Comparison of ENCODE assay signal across 15 cellular contexts in the genomic region with DNA sequence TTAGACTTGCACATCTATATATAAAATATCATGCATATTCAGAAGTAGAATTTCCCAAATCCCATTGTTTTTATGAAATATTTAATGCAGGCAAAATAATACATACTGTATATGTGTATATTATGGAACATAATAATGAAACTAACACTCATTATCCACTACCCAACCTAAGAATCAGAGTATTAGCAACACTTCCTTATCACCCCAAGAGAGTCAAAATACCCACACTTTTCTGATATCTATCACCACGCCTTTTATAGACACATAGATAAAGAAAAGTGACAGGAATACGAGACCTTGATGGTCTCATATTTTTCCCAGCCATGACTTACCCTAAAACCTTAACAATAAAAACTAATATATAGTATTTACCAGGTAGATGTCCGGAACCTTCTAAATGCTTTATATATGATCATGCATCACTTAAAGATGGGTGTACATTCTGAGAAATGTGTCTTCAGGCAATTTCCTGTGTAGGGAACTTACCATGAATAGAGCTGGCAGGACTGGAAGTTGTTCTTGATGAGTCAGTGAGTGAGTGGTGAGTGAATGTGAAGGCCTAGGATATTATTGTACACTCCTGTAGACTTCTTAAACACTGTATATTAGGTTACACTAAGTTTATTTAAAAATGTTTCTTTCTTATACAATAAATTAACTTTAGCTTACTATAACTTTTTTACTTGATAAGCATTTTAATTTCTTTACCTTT. TPM values are rescaled to one million over a fixed set of nuclear protein-coding genes. Genes with fewer than 3 reads are reported as not detected.
DNase-seq lines count a peak whose midpoint lies in the region; ATAC-seq, FAIRE-seq and TF ChIP-seq lines count a peak whose summit lies in the region.
"Had no signal": no experiment of that assay in that cellular context is flagged by ENCODE, and none has a peak within 500 bp of the region (broad histone marks: within the 10 kb centered on the region; RNA-seq: fewer than 3 reads in every experiment).

No MANE protein-coding gene starts in this region.

- no peaks in the 10 kb centered on the region for H4K20me1 ChIP-seq in astrocyte (ENCODE audit: insufficient read depth, low read length)

- H3K9me3 Mint-ChIP-seq in astrocyte (ENCODE audit: unreplicated experiment), result peaks cover 3% of the 10 kb centered on the region
- H3K9me3 Mint-ChIP-seq in CD8-positive, alpha-beta T cell, result no peaks in the 10 kb centered on the region
- H3K9me3 Mint-ChIP-seq: IgD-negative memory B cell; stimulated activated memory B cell treated with anti-CD40 and anti-IgM and Interleukin-4, amounts not matched to agents 10 μg/mL and 1 μg/mL and 100 μg/mL, for 72 hours had no signal

- intact Hi-C loops in CD8-positive, alpha-beta T cell (cut with DNase I, micrococcal nuclease), result loop anchor here in 1 of 2 experiments (10.0 kb wide), 1 partner anchor 117 kb away; no protein-coding TSS in a partner anchor

- no peak overlapping the region for H3K4me3 ChIP-seq in AG10803 (ENCODE audit: low read length)
- no peak overlapping the region for H3K4me3 ChIP-seq in astrocyte (ENCODE audit: insufficient read depth, low read depth, low read length)
- H3K4me3 ChIP-seq in CD8-positive, alpha-beta T cell (ENCODE audit: low read depth, low read length), result no peak overlapping the region
- H3K4me3 ChIP-seq: gastrocnemius medialis had no signal

- no peaks in the 10 kb centered on the region for H3K4me1 ChIP-seq in astrocyte (ENCODE audit: insufficient read depth, low read length)
- no peaks in the 10 kb centered on the region for H3K4me1 ChIP-seq in CD8-positive, alpha-beta T cell (ENCODE audit: insufficient read depth, low read length)
- H3K4me1 ChIP-seq: gastrocnemius medialis had no signal

- CTCF ChIA-PET in CD8-positive, alpha-beta T cell (lab: Charles Lee), result no interaction called here

- no peak overlapping the region for H3K9ac ChIP-seq in astrocyte (ENCODE audit: low read length)

- H2AFZ ChIP-seq in astrocyte (ENCODE audit: low read depth, low read length), result no peak overlapping the region

- H3K27ac ChIP-seq in astrocyte (ENCODE audit: low read depth, low read length), result no peak overlapping the region
- H3K27ac ChIP-seq in CD8-positive, alpha-beta T cell (ENCODE audit: low read depth, low read length), result no peak overlapping the region
- H3K27ac ChIP-seq: gastrocnemius medialis, neutrophil had no signal

- ATAC-seq in HG03442 (IDR thresholded peaks at IDR 0.05; ENCODE audit: unreplicated experiment), result no peak
- no peak for ATAC-seq in CD8-positive, alpha-beta T cell
- ATAC-seq: gastrocnemius medialis; left lobe of liver; stimulated activated memory B cell treated with anti-CD40 and anti-IgM and Interleukin-4, amounts not matched to agents 10 μg/mL and 1 μg/mL and 100 μg/mL, for 72 hours had no signal

- no peaks in the 10 kb centered on the region for H3K36me3 Mint-ChIP-seq in astrocyte (ENCODE audit: low read depth, unreplicated experiment)
- H3K36me3 Mint-ChIP-seq in CD8-positive, alpha-beta T cell, result no peaks in the 10 kb centered on the region
- H3K36me3 Mint-ChIP-seq: CD4-positive, CD25-positive, alpha-beta regulatory T cell; IgD-negative memory B cell had no signal

- peak; percentile 26 for FAIRE-seq in astrocyte (lab: Jason Lieb, UNC)

- H3K27me3 ChIP-seq in astrocyte (ENCODE audit: insufficient read depth, low read length), result no peaks in the 10 kb centered on the region
- H3K27me3 ChIP-seq in CD8-positive, alpha-beta T cell (ENCODE audit: insufficient read depth, low read length), result no peaks in the 10 kb centered on the region
- H3K27me3 ChIP-seq: gastrocnemius medialis, neutrophil had no signal

- POLR2A ChIA-PET in CD8-positive, alpha-beta T cell (lab: Charles Lee), result no interaction called here

- no peak for TF ChIP-seq CTCF in AG10803 (conservative IDR thresholded peaks at IDR 0.05; ENCODE audit: low read length)
- TF ChIP-seq CTCF in astrocyte (IDR thresholded peaks at IDR 0.05; ENCODE audit: insufficient read depth, low read depth, low read length), result no peak
- TF ChIP-seq CTCF in CD8-positive, alpha-beta T cell (IDR thresholded peaks at IDR 0.05), result no peak

- H3K4me2 ChIP-seq in astrocyte (ENCODE audit: low read length), result no peak overlapping the region

- H3K9me3 ChIP-seq in astrocyte (ENCODE audit: insufficient read depth, low read depth, low read length), result no peaks in the 10 kb centered on the region
- H3K9me3 ChIP-seq in CD8-positive, alpha-beta T cell (ENCODE audit: low read length), result no peaks in the 10 kb centered on the region
- H3K9me3 ChIP-seq: gastrocnemius medialis, neutrophil had no signal

- no peak overlapping the region for H3K4me3 Mint-ChIP-seq in astrocyte (ENCODE audit: unreplicated experiment)
- no peak overlapping the region for H3K4me3 Mint-ChIP-seq in CD8-positive, alpha-beta T cell
- H3K4me3 Mint-ChIP-seq: CD4-positive, CD25-positive, alpha-beta regulatory T cell; IgD-negative memory B cell; stimulated activated memory B cell treated with anti-CD40 and anti-IgM and Interleukin-4, amounts not matched to agents 10 μg/mL and 1 μg/mL and 100 μg/mL, for 72 hours had no signal

- no peaks in the 10 kb centered on the region for H3K79me2 ChIP-seq in astrocyte (ENCODE audit: insufficient read depth, low read length)

- no peaks in the 10 kb centered on the region for H3K27me3 Mint-ChIP-seq in astrocyte (ENCODE audit: low read depth, unreplicated experiment)
- H3K27me3 Mint-ChIP-seq in CD8-positive, alpha-beta T cell (ENCODE audit: low read depth), result no peaks in the 10 kb centered on the region
- H3K27me3 Mint-ChIP-seq: IgD-negative memory B cell; stimulated activated memory B cell treated with anti-CD40 and anti-IgM and Interleukin-4, amounts not matched to agents 10 μg/mL and 1 μg/mL and 100 μg/mL, for 72 hours had no signal

- no peaks in the 10 kb centered on the region for H3K36me3 ChIP-seq in astrocyte (ENCODE audit: insufficient read depth, low read length)
- H3K36me3 ChIP-seq in CD8-positive, alpha-beta T cell (ENCODE audit: insufficient read depth, low read length), result no peaks in the 10 kb centered on the region
- H3K36me3 ChIP-seq: gastrocnemius medialis, neutrophil had no signal

- peaks cover 3% of the 10 kb centered on the region for H3K4me1 Mint-ChIP-seq in astrocyte (ENCODE audit: low read depth, unreplicated experiment)
- H3K4me1 Mint-ChIP-seq in CD8-positive, alpha-beta T cell (ENCODE audit: low read depth), result no peaks in the 10 kb centered on the region
- H3K4me1 Mint-ChIP-seq: IgD-negative memory B cell; stimulated activated memory B cell treated with anti-CD40 and anti-IgM and Interleukin-4, amounts not matched to agents 10 μg/mL and 1 μg/mL and 100 μg/mL, for 72 hours had no signal

- peak; percentile 52 for DNase-seq in AG10803 (ENCODE audit: low read depth)
- DNase-seq in Kasumi-1 (lab: John Stamatoyannopoulos, UW), result peak; percentile 26 to 52
- peak; percentile 71 for DNase-seq in astrocyte (ENCODE audit: low read depth)
- DNase-seq in glomerular visceral epithelial cell (ENCODE audit: extremely low spot score), result peak; percentile 46
- DNase-seq in NOMO-1 (lab: John Stamatoyannopoulos, UW; ENCODE audit: unreplicated experiment in 2 of 2), result no peak
- DNase-seq in amygdala (lab: John Stamatoyannopoulos, UW), result no peak
- no peak for DNase-seq in CD8-positive, alpha-beta T cell
- DNase-seq: gastrocnemius medialis, NCI-H2029 treated with DMSO at 0.1 percent for 48 hours had no signal

- H3K27ac Mint-ChIP-seq in astrocyte (ENCODE audit: unreplicated experiment), result no peak overlapping the region
- H3K27ac Mint-ChIP-seq in CD8-positive, alpha-beta T cell, result no peak overlapping the region
- H3K27ac Mint-ChIP-seq: CD4-positive, CD25-positive, alpha-beta regulatory T cell; IgD-negative memory B cell; stimulated activated memory B cell treated with anti-CD40 and anti-IgM and Interleukin-4, amounts not matched to agents 10 μg/mL and 1 μg/mL and 100 μg/mL, for 72 hours had no signal

RNA-seq across cellular contexts. Expression of a gene that starts 45.5 kb away (rescaled TPM):
- total RNA-seq in astrocyte, result 3.0 and 3.3 TPM in 2 replicates
- total RNA-seq in CD8-positive, alpha-beta T cell, result under 1 TPM; 0.16 to 0.36 TPM

Comparison
In these comparisons a context has a peak if more than half of its experiments do, and no peak if none do; other contexts are left out.
1. DNase-seq: peak in AG10803 (single experiment), Kasumi-1 (2 of 2), astrocyte (single experiment) and glomerular visceral epithelial cell (single experiment); none in NOMO-1 (0 of 2), amygdala (0 of 56) and CD8-positive, alpha-beta T cell (0 of 7).